ENCODE assay signal across 8 cellular contexts in the genomic region with DNA sequence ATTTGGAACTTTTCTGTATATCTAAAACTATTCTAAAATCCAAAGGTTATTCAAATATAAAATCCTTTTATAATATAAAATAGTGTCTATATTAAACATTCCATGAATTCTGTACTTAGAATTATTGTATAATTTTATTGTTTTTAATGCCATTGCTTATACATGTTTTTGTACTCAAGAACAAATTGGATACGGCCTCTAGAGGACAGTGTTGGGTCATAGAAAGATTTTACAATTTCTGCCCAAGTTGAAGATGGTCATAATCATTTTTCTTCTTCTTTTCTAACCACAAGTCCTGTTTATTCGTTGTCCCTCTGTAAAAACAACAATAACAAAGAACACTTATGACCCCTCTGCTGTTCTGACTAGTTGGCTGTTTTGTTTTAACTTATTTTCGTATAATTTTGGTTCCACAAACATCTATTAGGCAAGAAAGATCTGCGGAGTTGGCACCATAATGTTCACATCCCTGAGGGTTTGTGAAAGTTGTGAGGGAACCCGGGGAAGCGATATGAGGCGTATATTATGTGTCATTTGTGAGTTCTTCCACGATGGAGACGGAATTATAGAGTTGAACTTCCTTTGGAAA.
DNase-seq lines count a peak whose midpoint lies in the region; ATAC-seq, FAIRE-seq and TF ChIP-seq lines count a peak whose summit lies in the region.

No MANE protein-coding gene starts in this region.

- POLR2A ChIA-PET in WTC11 (lab: Charles Lee) = no interaction called here

- peaks cover 5% of the 10 kb centered on the region for H3K4me1 Mint-ChIP-seq in WTC11

- no peak for ATAC-seq in WTC11
- no peak for ATAC-seq in GM19351 (IDR thresholded peaks at IDR 0.05; ENCODE audit: unreplicated experiment)

- H3K9me3 Mint-ChIP-seq in WTC11 = peaks cover 8% of the 10 kb centered on the region

- peak; percentile 19 for DNase-seq in COR-L47 (lab: John Stamatoyannopoulos, UW)
- peak; percentile 53 for DNase-seq in HT-29 (ENCODE audit: low spot score)
- no peak for DNase-seq in kidney epithelial cell (ENCODE audit: low read depth)
- DNase-seq in effector CD8-positive, alpha-beta T cell (lab: John Stamatoyannopoulos, UW) = no peak
- DNase-seq in WTC11 (ENCODE audit: low spot score) = no peak
- DNase-seq in activated CD4-positive, alpha-beta T cell treated with anti-CD3 and anti-CD28 coated beads for 48 hours = no peak

- H3K27me3 Mint-ChIP-seq in WTC11 (ENCODE audit: low read depth) = no peaks in the 10 kb centered on the region; the same call in 1 of the 2 replicates

- FAIRE-seq in TTC549 (lab: Jason Lieb, UNC) = peak; percentile 98

- TF ChIP-seq CTCF in kidney epithelial cell (IDR thresholded peaks at IDR 0.05; ENCODE audit: insufficient read depth, low read length, poor library complexity, severe bottlenecking) (peak; percentile 80), WTC11 (IDR thresholded peaks at IDR 0.05) (no peak)

- H3K27ac Mint-ChIP-seq in WTC11 = no peak overlapping the region

- H3K36me3 ChIP-seq in kidney epithelial cell (ENCODE audit: control insufficient read depth, insufficient read depth, low read length) = no peaks in the 10 kb centered on the region

- H3K27me3 ChIP-seq in kidney epithelial cell (ENCODE audit: control insufficient read depth, insufficient read depth, low read length) = no peaks in the 10 kb centered on the region

- no peak overlapping the region for H3K4me3 ChIP-seq in kidney epithelial cell (ENCODE audit: low read depth, low read length)

- no peak overlapping the region for H3K4me3 Mint-ChIP-seq in WTC11

- CTCF ChIA-PET in WTC11 (lab: Charles Lee) = interaction anchor here (1.2 to 1.8 kb wide), 2 partner anchors 29 to 74 kb away, joined by 3 to 5 read pairs; no protein-coding TSS in a partner anchor

- peaks cover 17% of the 10 kb centered on the region for H3K36me3 Mint-ChIP-seq in WTC11

TF ChIP-seq in WTC11, 78 proteins besides CTCF, POLR2A, EP300 and RAD21:
- TF ChIP-seq ZBTB21 (CRISPR knock-in tag; IDR thresholded peaks at IDR 0.05; ENCODE audit: borderline replicate concordance) (no peak), NFE2L1 (CRISPR knock-in tag; IDR thresholded peaks at IDR 0.05) (no peak), NR2C2 (CRISPR knock-in tag; IDR thresholded peaks at IDR 0.05) (no peak), FOXP1 (CRISPR knock-in tag; IDR thresholded peaks at IDR 0.05; ENCODE audit: borderline replicate concordance) (no peak), RELA (CRISPR knock-in tag; IDR thresholded peaks at IDR 0.05; ENCODE audit: borderline replicate concordance) (no peak), SOX15 (CRISPR knock-in tag; IDR thresholded peaks at IDR 0.05) (no peak), NR3C1 (CRISPR knock-in tag; conservative IDR thresholded peaks at IDR 0.05; ENCODE audit: low read depth) (no peak), NR1H2 (CRISPR knock-in tag; IDR thresholded peaks at IDR 0.05) (no peak), NFATC4 (CRISPR knock-in tag; IDR thresholded peaks at IDR 0.05) (no peak), SMAD3 (CRISPR knock-in tag; IDR thresholded peaks at IDR 0.05; ENCODE audit: borderline replicate concordance) (no peak)
- TF ChIP-seq, protein P1, sequence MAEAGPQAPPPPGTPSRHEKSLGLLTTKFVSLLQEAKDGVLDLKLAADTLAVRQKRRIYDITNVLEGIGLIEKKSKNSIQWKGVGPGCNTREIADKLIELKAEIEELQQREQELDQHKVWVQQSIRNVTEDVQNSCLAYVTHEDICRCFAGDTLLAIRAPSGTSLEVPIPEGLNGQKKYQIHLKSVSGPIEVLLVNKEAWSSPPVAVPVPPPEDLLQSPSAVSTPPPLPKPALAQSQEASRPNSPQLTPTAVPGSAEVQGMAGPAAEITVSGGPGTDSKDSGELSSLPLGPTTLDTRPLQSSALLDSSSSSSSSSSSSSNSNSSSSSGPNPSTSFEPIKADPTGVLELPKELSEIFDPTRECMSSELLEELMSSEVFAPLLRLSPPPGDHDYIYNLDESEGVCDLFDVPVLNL (CRISPR knock-in tag; IDR thresholded peaks at IDR 0.05; ENCODE audit: borderline replicate concordance, low read depth) = no peak
- TF ChIP-seq, protein P2, sequence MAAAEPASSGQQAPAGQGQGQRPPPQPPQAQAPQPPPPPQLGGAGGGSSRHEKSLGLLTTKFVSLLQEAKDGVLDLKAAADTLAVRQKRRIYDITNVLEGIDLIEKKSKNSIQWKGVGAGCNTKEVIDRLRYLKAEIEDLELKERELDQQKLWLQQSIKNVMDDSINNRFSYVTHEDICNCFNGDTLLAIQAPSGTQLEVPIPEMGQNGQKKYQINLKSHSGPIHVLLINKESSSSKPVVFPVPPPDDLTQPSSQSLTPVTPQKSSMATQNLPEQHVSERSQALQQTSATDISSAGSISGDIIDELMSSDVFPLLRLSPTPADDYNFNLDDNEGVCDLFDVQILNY (CRISPR knock-in tag; IDR thresholded peaks at IDR 0.05) = no peak
- TF ChIP-seq, protein P3, sequence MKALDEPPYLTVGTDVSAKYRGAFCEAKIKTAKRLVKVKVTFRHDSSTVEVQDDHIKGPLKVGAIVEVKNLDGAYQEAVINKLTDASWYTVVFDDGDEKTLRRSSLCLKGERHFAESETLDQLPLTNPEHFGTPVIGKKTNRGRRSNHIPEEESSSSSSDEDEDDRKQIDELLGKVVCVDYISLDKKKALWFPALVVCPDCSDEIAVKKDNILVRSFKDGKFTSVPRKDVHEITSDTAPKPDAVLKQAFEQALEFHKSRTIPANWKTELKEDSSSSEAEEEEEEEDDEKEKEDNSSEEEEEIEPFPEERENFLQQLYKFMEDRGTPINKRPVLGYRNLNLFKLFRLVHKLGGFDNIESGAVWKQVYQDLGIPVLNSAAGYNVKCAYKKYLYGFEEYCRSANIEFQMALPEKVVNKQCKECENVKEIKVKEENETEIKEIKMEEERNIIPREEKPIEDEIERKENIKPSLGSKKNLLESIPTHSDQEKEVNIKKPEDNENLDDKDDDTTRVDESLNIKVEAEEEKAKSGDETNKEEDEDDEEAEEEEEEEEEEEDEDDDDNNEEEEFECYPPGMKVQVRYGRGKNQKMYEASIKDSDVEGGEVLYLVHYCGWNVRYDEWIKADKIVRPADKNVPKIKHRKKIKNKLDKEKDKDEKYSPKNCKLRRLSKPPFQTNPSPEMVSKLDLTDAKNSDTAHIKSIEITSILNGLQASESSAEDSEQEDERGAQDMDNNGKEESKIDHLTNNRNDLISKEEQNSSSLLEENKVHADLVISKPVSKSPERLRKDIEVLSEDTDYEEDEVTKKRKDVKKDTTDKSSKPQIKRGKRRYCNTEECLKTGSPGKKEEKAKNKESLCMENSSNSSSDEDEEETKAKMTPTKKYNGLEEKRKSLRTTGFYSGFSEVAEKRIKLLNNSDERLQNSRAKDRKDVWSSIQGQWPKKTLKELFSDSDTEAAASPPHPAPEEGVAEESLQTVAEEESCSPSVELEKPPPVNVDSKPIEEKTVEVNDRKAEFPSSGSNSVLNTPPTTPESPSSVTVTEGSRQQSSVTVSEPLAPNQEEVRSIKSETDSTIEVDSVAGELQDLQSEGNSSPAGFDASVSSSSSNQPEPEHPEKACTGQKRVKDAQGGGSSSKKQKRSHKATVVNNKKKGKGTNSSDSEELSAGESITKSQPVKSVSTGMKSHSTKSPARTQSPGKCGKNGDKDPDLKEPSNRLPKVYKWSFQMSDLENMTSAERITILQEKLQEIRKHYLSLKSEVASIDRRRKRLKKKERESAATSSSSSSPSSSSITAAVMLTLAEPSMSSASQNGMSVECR (CRISPR knock-in tag; IDR thresholded peaks at IDR 0.05; ENCODE audit: borderline replicate concordance) = no peak
- TF ChIP-seq, protein P4, sequence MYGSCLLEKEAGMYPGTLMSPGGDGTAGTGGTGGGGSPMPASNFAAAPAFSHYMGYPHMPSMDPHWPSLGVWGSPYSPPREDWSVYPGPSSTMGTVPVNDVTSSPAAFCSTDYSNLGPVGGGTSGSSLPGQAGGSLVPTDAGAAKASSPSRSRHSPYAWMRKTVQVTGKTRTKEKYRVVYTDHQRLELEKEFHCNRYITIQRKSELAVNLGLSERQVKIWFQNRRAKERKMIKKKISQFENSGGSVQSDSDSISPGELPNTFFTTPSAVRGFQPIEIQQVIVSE (CRISPR knock-in tag; IDR thresholded peaks at IDR 0.05; ENCODE audit: borderline replicate concordance) = no peak

Comparison
In these comparisons a context has a peak if more than half of its experiments do, and no peak if none do; other contexts are left out.
1. DNase-seq: peak in COR-L47 (single experiment) and HT-29 (single experiment); none in kidney epithelial cell (single experiment), effector CD8-positive, alpha-beta T cell (single experiment), WTC11 (single experiment) and activated CD4-positive, alpha-beta T cell treated with anti-CD3 and anti-CD28 coated beads for 48 hours (single experiment).